In genomic region chr18:54151376-54151775, GRCh38 we compare ENCODE assay signal across 20 cellular contexts.
"Had no signal": no experiment of that assay in that cellular context is flagged by ENCODE, and none has a peak within 500 bp of the region (broad histone marks: within the 10 kb centered on the region; RNA-seq: fewer than 3 reads in every experiment).

No MANE protein-coding gene starts in this region.

- H3K4me3 ChIP-seq: suprapubic skin, upper lobe of left lung had no signal

- H3K27ac ChIP-seq: brain microvascular endothelial cell, suprapubic skin, upper lobe of left lung had no signal

- H3K4me3 Mint-ChIP-seq: activated B cell treated with CpG ODN at 0.5 μM for 24 hours; activated T-cell treated with anti-CD3 and anti-CD28 coated beads, Interleukin-2, amount 50 U/mL, for 4 hours; immature natural killer cell; naive thymus-derived CD8-positive, alpha-beta T cell; T-helper 1 cell treated with Interleukin-12 subunit alpha and Interleukin-12 subunit beta and Interleukin-4 antibody, amounts not matched to agents 30 μg/mL and 1 μg/mL, for 36 hours had no signal

- DNase-seq: activated B cell treated with CpG ODN at 0.5 μM for 24 hours; activated CD4-positive, alpha-beta T cell treated with anti-CD3 and anti-CD28 coated beads, Interleukin-2, amount 50 U/mL, for 1 hour; activated gamma-delta T cell treated with Interleukin-2 at 50 U/mL for 16 hours; activated T-cell treated with anti-CD3 and anti-CD28 coated beads, Interleukin-2, amount 50 U/mL, for 4 hours; amygdala; brain microvascular endothelial cell; cerebellar nuclear complex; dermis blood vessel endothelial cell; glutamatergic neuron; immature natural killer cell; left cardiac atrium; naive thymus-derived CD8-positive, alpha-beta T cell; occipital lobe; stimulated activated CD4-positive, alpha-beta T cell treated with anti-CD3 and anti-CD28 coated beads, Interleukin-2, amount 100 ng/mL, for 48 hours; stimulated activated naive CD8-positive, alpha-beta T cell treated with anti-CD3 and anti-CD28 coated beads, Interleukin-15, Interleukin-2, amounts not matched to agents 100 U/mL and 50 U/mL, for 24 hours; upper lobe of left lung had no signal

- H3K27me3 ChIP-seq: brain microvascular endothelial cell, suprapubic skin, upper lobe of left lung had no signal

- H3K9me3 Mint-ChIP-seq: activated T-cell treated with anti-CD3 and anti-CD28 coated beads, Interleukin-2, amount 50 U/mL, for 4 hours; immature natural killer cell; naive thymus-derived CD8-positive, alpha-beta T cell; T-helper 1 cell treated with Interleukin-12 subunit alpha and Interleukin-12 subunit beta and Interleukin-4 antibody, amounts not matched to agents 30 μg/mL and 1 μg/mL, for 36 hours had no signal

- H3K4me1 ChIP-seq: upper lobe of left lung had no signal

- H3K27ac Mint-ChIP-seq: activated B cell treated with CpG ODN at 0.5 μM for 24 hours had no signal

- ATAC-seq: activated T-cell treated with anti-CD3 and anti-CD28 coated beads, Interleukin-2, amount 50 U/mL, for 4 hours; left cardiac atrium; naive thymus-derived CD8-positive, alpha-beta T cell; sciatic nerve; SK-N-SH treated with all-trans-retinoic acid at 6 μM for 48 hours; stimulated activated naive CD8-positive, alpha-beta T cell treated with anti-CD3 and anti-CD28 coated beads, Interleukin-15, Interleukin-2, amounts not matched to agents 100 U/mL and 50 U/mL, for 24 hours had no signal

- H3K27me3 Mint-ChIP-seq: activated B cell treated with CpG ODN at 0.5 μM for 24 hours; naive thymus-derived CD8-positive, alpha-beta T cell had no signal

- H3K9me3 ChIP-seq: suprapubic skin, upper lobe of left lung had no signal
